ENCODE assay signal across 8 cellular contexts in genomic region chr6:36759177-36759757, GRCh38.
DNase-seq lines count a peak whose midpoint lies in the region; FAIRE-seq lines count a peak whose summit lies in the region.

No MANE protein-coding gene starts in this region.

- H3K27me3 Mint-ChIP-seq in activated naive CD4-positive, alpha-beta T cell treated with anti-CD3 and anti-CD28 coated beads, Interleukin-2, amount 10 ng/mL, durations not matched to agents 7 days and 5 days: peaks cover 9% of the 10 kb centered on the region

- no peaks in the 10 kb centered on the region for H3K36me3 Mint-ChIP-seq in activated naive CD4-positive, alpha-beta T cell treated with anti-CD3 and anti-CD28 coated beads, Interleukin-2, amount 10 ng/mL, durations not matched to agents 7 days and 5 days

- H3K4me3 Mint-ChIP-seq in activated naive CD4-positive, alpha-beta T cell treated with anti-CD3 and anti-CD28 coated beads, Interleukin-2, amount 10 ng/mL, durations not matched to agents 7 days and 5 days: no peak overlapping the region

- CTCF ChIA-PET in activated naive CD4-positive, alpha-beta T cell treated with anti-CD3 and anti-CD28 coated beads, Interleukin-2, amount 10 ng/mL, durations not matched to agents 7 days and 5 days (lab: Charles Lee): interaction anchor here (0.9 to 19.5 kb wide), 34 partner anchors 8 to 457 kb away, joined by 3 to 488 read pairs (median 5); partner anchors contain the start of gene CDKN1A

- intact Hi-C loops in head of caudate nucleus (cut with DNase I) (loop anchor here (5.0 kb wide), 2 partner anchors 82 to 137 kb away; partner anchors contain the start of gene CDKN1A), posterior vena cava (cut with DNase I) (loop anchor here in 1 of 2 donors (10.0 kb wide), 1 partner anchor 144 kb away; no protein-coding TSS in a partner anchor)

- peak; percentile 67 for DNase-seq in SIG-M5 treated with dmso at 0.1 percent for 504 hours (lab: John Stamatoyannopoulos, UW; ENCODE audit: unreplicated experiment)
- DNase-seq in SIG-M5 (lab: John Stamatoyannopoulos, UW): no peak
- DNase-seq in NCI-H1048 (lab: John Stamatoyannopoulos, UW): peak; percentile 51
- peak; percentile 73 for DNase-seq in SKM-1 treated with dmso at 0.1 percent for 144 hours (lab: John Stamatoyannopoulos, UW; ENCODE audit: unreplicated experiment)
- peak; percentile 85 for DNase-seq in activated naive CD4-positive, alpha-beta T cell treated with anti-CD3 and anti-CD28 coated beads, Interleukin-2, amount 10 ng/mL, durations not matched to agents 7 days and 5 days
- peak; percentile 68 to 93 (median 86) for DNase-seq in head of caudate nucleus
- peak; percentile 95 for DNase-seq in posterior vena cava (ENCODE audit: low spot score)
- DNase-seq in urothelium cell line (ENCODE audit: low spot score): peak; percentile 92

- no peaks in the 10 kb centered on the region for H3K9me3 Mint-ChIP-seq in activated naive CD4-positive, alpha-beta T cell treated with anti-CD3 and anti-CD28 coated beads, Interleukin-2, amount 10 ng/mL, durations not matched to agents 7 days and 5 days

- H3K4me1 Mint-ChIP-seq in activated naive CD4-positive, alpha-beta T cell treated with anti-CD3 and anti-CD28 coated beads, Interleukin-2, amount 10 ng/mL, durations not matched to agents 7 days and 5 days: peaks cover 46% of the 10 kb centered on the region

- no peak overlapping the region for H3K27ac Mint-ChIP-seq in activated naive CD4-positive, alpha-beta T cell treated with anti-CD3 and anti-CD28 coated beads, Interleukin-2, amount 10 ng/mL, durations not matched to agents 7 days and 5 days

- FAIRE-seq in urothelium cell line (lab: Jason Lieb, UNC): peak; percentile 56
